ENCODE assay signal across 21 cellular contexts in the genomic region with DNA sequence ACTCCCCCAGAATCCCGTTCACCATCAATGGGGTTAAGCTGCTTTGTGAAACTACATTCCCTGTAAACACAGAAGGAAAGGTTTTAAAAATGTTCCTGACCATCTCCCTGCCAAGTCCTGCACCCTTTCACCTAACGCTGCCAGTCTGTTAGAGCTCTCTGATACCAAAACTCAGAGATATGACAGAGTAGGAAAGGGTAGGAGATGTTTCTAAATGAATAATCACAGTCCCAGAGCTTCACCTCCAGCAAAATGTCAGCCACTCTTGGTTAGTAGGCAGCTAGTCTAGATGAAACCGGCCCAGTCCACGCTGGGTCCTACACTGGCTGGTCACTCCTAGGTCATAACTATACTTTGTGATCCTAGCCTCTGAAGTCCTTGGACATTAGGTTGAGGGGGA. TPM values are rescaled to one million over a fixed set of nuclear protein-coding genes. Genes with fewer than 3 reads are reported as not detected.
DNase-seq lines count a peak whose midpoint lies in the region; ATAC-seq and TF ChIP-seq lines count a peak whose summit lies in the region.
"Had no signal": no experiment of that assay in that cellular context is flagged by ENCODE, and none has a peak within 500 bp of the region (broad histone marks: within the 10 kb centered on the region; RNA-seq: fewer than 3 reads in every experiment).

No MANE protein-coding gene starts in this region.

- no peaks in the 10 kb centered on the region for H3K27me3 Mint-ChIP-seq in activated CD4-positive, alpha-beta memory T cell treated with anti-CD3 and anti-CD28 coated beads for 36 hours
- no peaks in the 10 kb centered on the region for H3K27me3 Mint-ChIP-seq in activated CD4-positive, alpha-beta memory T cell treated with anti-CD3 and anti-CD28 coated beads, Interleukin-2, amount 10 ng/mL, durations not matched to agents 7 days and 5 days
- H3K27me3 Mint-ChIP-seq in CD4-positive, alpha-beta T cell: no peaks in the 10 kb centered on the region
- no peaks in the 10 kb centered on the region for H3K27me3 Mint-ChIP-seq in activated naive CD8-positive, alpha-beta T cell treated with anti-CD3 and anti-CD28 coated beads, Interleukin-2, amount 50 U/mL, for 24 hours
- no peaks in the 10 kb centered on the region for H3K27me3 Mint-ChIP-seq in stimulated activated naive B cell treated with anti-CD40 and anti-IgM and Interleukin-4, amounts not matched to agents 10 μg/mL and 1 μg/mL and 100 μg/mL, for 72 hours

- H3K4me3 ChIP-seq in PC-3 (ENCODE audit: low read length): no peak overlapping the region
- H3K4me3 ChIP-seq: BLaER1 treated with 17β-estradiol and CSF1 and Interleukin-3, amounts not matched to agents 10 nM and 100 nM had no signal

- H3K27me3 ChIP-seq in CD4-positive, alpha-beta T cell (ENCODE audit: control insufficient read depth, insufficient read depth, low read length): no peaks in the 10 kb centered on the region
- H3K27me3 ChIP-seq in PC-3 (ENCODE audit: low read length): peaks cover 37% of the 10 kb centered on the region
- H3K27me3 ChIP-seq: BLaER1 treated with 17β-estradiol and CSF1 and Interleukin-3, amounts not matched to agents 10 nM and 100 nM had no signal

- H3K4me3 Mint-ChIP-seq in activated CD4-positive, alpha-beta memory T cell treated with anti-CD3 and anti-CD28 coated beads for 36 hours: no peak overlapping the region
- no peak overlapping the region for H3K4me3 Mint-ChIP-seq in activated CD4-positive, alpha-beta memory T cell treated with anti-CD3 and anti-CD28 coated beads, Interleukin-2, amount 10 ng/mL, durations not matched to agents 7 days and 5 days
- no peak overlapping the region for H3K4me3 Mint-ChIP-seq in CD4-positive, alpha-beta T cell
- no peak overlapping the region for H3K4me3 Mint-ChIP-seq in activated naive CD8-positive, alpha-beta T cell treated with anti-CD3 and anti-CD28 coated beads, Interleukin-2, amount 50 U/mL, for 24 hours
- no peak overlapping the region for H3K4me3 Mint-ChIP-seq in stimulated activated naive B cell treated with anti-CD40 and anti-IgM and Interleukin-4, amounts not matched to agents 10 μg/mL and 1 μg/mL and 100 μg/mL, for 72 hours

- no peaks in the 10 kb centered on the region for H4K20me1 ChIP-seq in PC-3 (ENCODE audit: low read length)
- H4K20me1 ChIP-seq: BLaER1 treated with 17β-estradiol and CSF1 and Interleukin-3, amounts not matched to agents 10 nM and 100 nM had no signal

- DNase-seq in activated CD4-positive, alpha-beta memory T cell treated with anti-CD3 and anti-CD28 coated beads for 36 hours: no peak
- no peak for DNase-seq in activated CD4-positive, alpha-beta memory T cell treated with anti-CD3 and anti-CD28 coated beads, Interleukin-2, amount 10 ng/mL, durations not matched to agents 7 days and 5 days
- DNase-seq in CD4-positive, alpha-beta T cell: no peak
- no peak for DNase-seq in activated naive CD8-positive, alpha-beta T cell treated with anti-CD3 and anti-CD28 coated beads, Interleukin-2, amount 50 U/mL, for 24 hours
- no peak for DNase-seq in stimulated activated naive B cell treated with anti-CD40 and anti-IgM and Interleukin-4, amounts not matched to agents 10 μg/mL and 1 μg/mL and 100 μg/mL, for 72 hours
- DNase-seq in OCI-M2 (lab: John Stamatoyannopoulos, UW; ENCODE audit: unreplicated experiment): no peak
- DNase-seq in PC-3: no peak
- DNase-seq in DMS114 treated with DMSO at 0.1 percent for 48 hours (lab: John Stamatoyannopoulos, UW; ENCODE audit: unreplicated experiment): no peak
- DNase-seq: Caco-2, EL, H7, NCI-H1048, NCI-H1436 treated with DMSO at 0.1 percent for 48 hours, NCI-H2029 treated with DMSO at 0.1 percent for 48 hours, NCI-H748 treated with DMSO at 0.1 percent for 48 hours, OCI-M1 had no signal

- no TSS peak for BruUV-seq in PC-3 (replicated peaks; lab: Mats Ljungman, UMichigan)

- peaks cover 49% of the 10 kb centered on the region for H3K4me1 Mint-ChIP-seq in activated CD4-positive, alpha-beta memory T cell treated with anti-CD3 and anti-CD28 coated beads for 36 hours (ENCODE audit: low read depth)
- H3K4me1 Mint-ChIP-seq in activated CD4-positive, alpha-beta memory T cell treated with anti-CD3 and anti-CD28 coated beads, Interleukin-2, amount 10 ng/mL, durations not matched to agents 7 days and 5 days: peaks cover 2% of the 10 kb centered on the region
- peaks cover 27% of the 10 kb centered on the region for H3K4me1 Mint-ChIP-seq in CD4-positive, alpha-beta T cell (ENCODE audit: low read depth)
- peaks cover 32% of the 10 kb centered on the region for H3K4me1 Mint-ChIP-seq in activated naive CD8-positive, alpha-beta T cell treated with anti-CD3 and anti-CD28 coated beads, Interleukin-2, amount 50 U/mL, for 24 hours
- H3K4me1 Mint-ChIP-seq in stimulated activated naive B cell treated with anti-CD40 and anti-IgM and Interleukin-4, amounts not matched to agents 10 μg/mL and 1 μg/mL and 100 μg/mL, for 72 hours: peaks cover 26 to 58% of the 10 kb centered on the region in 2 donors

- no peak overlapping the region for H3K4me2 ChIP-seq in PC-3 (ENCODE audit: low read length)
- H3K4me2 ChIP-seq: BLaER1 treated with 17β-estradiol and CSF1 and Interleukin-3, amounts not matched to agents 10 nM and 100 nM had no signal

- H3K9ac ChIP-seq in PC-3 (ENCODE audit: low read length): no peak overlapping the region
- H3K9ac ChIP-seq: BLaER1 treated with 17β-estradiol and CSF1 and Interleukin-3, amounts not matched to agents 10 nM and 100 nM had no signal

- peaks cover 17% of the 10 kb centered on the region for H3K9me3 Mint-ChIP-seq in activated CD4-positive, alpha-beta memory T cell treated with anti-CD3 and anti-CD28 coated beads for 36 hours
- peaks cover 21% of the 10 kb centered on the region for H3K9me3 Mint-ChIP-seq in activated CD4-positive, alpha-beta memory T cell treated with anti-CD3 and anti-CD28 coated beads, Interleukin-2, amount 10 ng/mL, durations not matched to agents 7 days and 5 days
- peaks cover 7% of the 10 kb centered on the region for H3K9me3 Mint-ChIP-seq in CD4-positive, alpha-beta T cell
- peaks cover 42% of the 10 kb centered on the region for H3K9me3 Mint-ChIP-seq in activated naive CD8-positive, alpha-beta T cell treated with anti-CD3 and anti-CD28 coated beads, Interleukin-2, amount 50 U/mL, for 24 hours
- H3K9me3 Mint-ChIP-seq in stimulated activated naive B cell treated with anti-CD40 and anti-IgM and Interleukin-4, amounts not matched to agents 10 μg/mL and 1 μg/mL and 100 μg/mL, for 72 hours: peaks cover 14 to 22% of the 10 kb centered on the region in 2 donors

- no peaks in the 10 kb centered on the region for H3K36me3 ChIP-seq in PC-3 (ENCODE audit: low read depth, low read length)

- H3K27ac ChIP-seq in CD4-positive, alpha-beta T cell (ENCODE audit: low read depth, low read length): no peak overlapping the region
- no peak overlapping the region for H3K27ac ChIP-seq in PC-3 (ENCODE audit: low read length)
- H3K27ac ChIP-seq: BLaER1 treated with 17β-estradiol and CSF1 and Interleukin-3, amounts not matched to agents 10 nM and 100 nM; RWPE1 had no signal

- TF ChIP-seq CTCF in CD4-positive, alpha-beta T cell (IDR thresholded peaks at IDR 0.05): no peak
- TF ChIP-seq CTCF in PC-3 (conservative IDR thresholded peaks at IDR 0.05; ENCODE audit: low read depth, low read length): no peak

- H3K9me3 ChIP-seq in CD4-positive, alpha-beta T cell (ENCODE audit: control insufficient read depth, low read length): no peaks in the 10 kb centered on the region
- H3K9me3 ChIP-seq in PC-3 (ENCODE audit: low read length): 0 out of 2 replicates have a peak, but pooled peaks cover 5% of the 10 kb centered on the region
- H3K9me3 ChIP-seq: Caco-2 had no signal

- H3K9me2 ChIP-seq in PC-3 (replicated peaks; ENCODE audit: low read length): no peaks in the 10 kb centered on the region

- no peaks in the 10 kb centered on the region for H3K4me1 ChIP-seq in PC-3 (ENCODE audit: insufficient read depth, low read length)
- H3K4me1 ChIP-seq: Caco-2 had no signal

- intact Hi-C loops in activated CD4-positive, alpha-beta memory T cell treated with anti-CD3 and anti-CD28 coated beads for 36 hours (cut with micrococcal nuclease): loop anchor here (2.0 kb wide), 1 partner anchor 22 kb away; no protein-coding TSS in a partner anchor
- intact Hi-C loops in CD4-positive, alpha-beta T cell (cut with DNase I, micrococcal nuclease): loop anchor here in 1 of 2 experiments (10.0 kb wide), 1 partner anchor 648 kb away; no protein-coding TSS in a partner anchor
- intact Hi-C loops in PC-3 (cut with micrococcal nuclease): no loop called here

- no peak overlapping the region for H2AFZ ChIP-seq in PC-3 (ENCODE audit: low read length)

- ATAC-seq in CD4-positive, alpha-beta T cell (ENCODE audit: poor library complexity): no peak
- ATAC-seq in activated naive CD8-positive, alpha-beta T cell treated with anti-CD3 and anti-CD28 coated beads, Interleukin-2, amount 50 U/mL, for 24 hours: peak; percentile 78
- ATAC-seq in stimulated activated naive B cell treated with anti-CD40 and anti-IgM and Interleukin-4, amounts not matched to agents 10 μg/mL and 1 μg/mL and 100 μg/mL, for 72 hours (replicated peaks): peak; percentile 49 to 73
- ATAC-seq in PC-3: no peak

- peaks cover 31% of the 10 kb centered on the region for H3K36me3 Mint-ChIP-seq in activated CD4-positive, alpha-beta memory T cell treated with anti-CD3 and anti-CD28 coated beads for 36 hours
- peaks cover 53% of the 10 kb centered on the region for H3K36me3 Mint-ChIP-seq in activated CD4-positive, alpha-beta memory T cell treated with anti-CD3 and anti-CD28 coated beads, Interleukin-2, amount 10 ng/mL, durations not matched to agents 7 days and 5 days (ENCODE audit: low read depth)
- H3K36me3 Mint-ChIP-seq in CD4-positive, alpha-beta T cell (ENCODE audit: low read depth): peaks cover 30% of the 10 kb centered on the region
- peaks cover 46% of the 10 kb centered on the region for H3K36me3 Mint-ChIP-seq in activated naive CD8-positive, alpha-beta T cell treated with anti-CD3 and anti-CD28 coated beads, Interleukin-2, amount 50 U/mL, for 24 hours (ENCODE audit: low read depth)
- H3K36me3 Mint-ChIP-seq in stimulated activated naive B cell treated with anti-CD40 and anti-IgM and Interleukin-4, amounts not matched to agents 10 μg/mL and 1 μg/mL and 100 μg/mL, for 72 hours: peaks cover 24 to 38% of the 10 kb centered on the region in 2 donors

- H3K27ac Mint-ChIP-seq in activated CD4-positive, alpha-beta memory T cell treated with anti-CD3 and anti-CD28 coated beads for 36 hours: peak overlapping the region; percentile 63
- H3K27ac Mint-ChIP-seq in activated CD4-positive, alpha-beta memory T cell treated with anti-CD3 and anti-CD28 coated beads, Interleukin-2, amount 10 ng/mL, durations not matched to agents 7 days and 5 days: no peak overlapping the region
- H3K27ac Mint-ChIP-seq in CD4-positive, alpha-beta T cell: peak overlapping the region; percentile 31
- peak overlapping the region; percentile 63 for H3K27ac Mint-ChIP-seq in activated naive CD8-positive, alpha-beta T cell treated with anti-CD3 and anti-CD28 coated beads, Interleukin-2, amount 50 U/mL, for 24 hours
- H3K27ac Mint-ChIP-seq in stimulated activated naive B cell treated with anti-CD40 and anti-IgM and Interleukin-4, amounts not matched to agents 10 μg/mL and 1 μg/mL and 100 μg/mL, for 72 hours: peak overlapping the region; percentile 66

- CTCF ChIA-PET in activated CD4-positive, alpha-beta memory T cell treated with anti-CD3 and anti-CD28 coated beads for 36 hours (lab: Charles Lee): interaction anchor here (1.1 kb wide), 1 partner anchor 30 kb away, joined by 4 read pairs; no protein-coding TSS in a partner anchor
- CTCF ChIA-PET in activated CD4-positive, alpha-beta memory T cell treated with anti-CD3 and anti-CD28 coated beads, Interleukin-2, amount 10 ng/mL, durations not matched to agents 7 days and 5 days (lab: Charles Lee): no interaction called here
- CTCF ChIA-PET in CD4-positive, alpha-beta T cell (lab: Charles Lee): interaction anchor here (0.6 kb wide), 2 partner anchors 56 to 65 kb away, joined by 3 read pairs; no protein-coding TSS in a partner anchor
- CTCF ChIA-PET in PC-3 (lab: Charles Lee): no interaction called here

- POLR2A ChIA-PET in activated CD4-positive, alpha-beta memory T cell treated with anti-CD3 and anti-CD28 coated beads for 36 hours (lab: Charles Lee): no interaction called here
- POLR2A ChIA-PET in activated CD4-positive, alpha-beta memory T cell treated with anti-CD3 and anti-CD28 coated beads, Interleukin-2, amount 10 ng/mL, durations not matched to agents 7 days and 5 days (lab: Charles Lee): interaction anchor here (1.5 kb wide), 1 partner anchor 81 kb away, joined by 3 read pairs; no protein-coding TSS in a partner anchor
- POLR2A ChIA-PET in CD4-positive, alpha-beta T cell (lab: Charles Lee): interaction anchor here (1.5 kb wide), 1 partner anchor 26 kb away, joined by 3 read pairs; no protein-coding TSS in a partner anchor
- POLR2A ChIA-PET in PC-3 (lab: Charles Lee; ENCODE audit: unreplicated experiment): no interaction called here

- H3K79me2 ChIP-seq in PC-3 (ENCODE audit: low read length): no peaks in the 10 kb centered on the region

- no peaks in the 10 kb centered on the region for H3F3A ChIP-seq in PC-3 (ENCODE audit: low read length, unreplicated experiment)

RNA-seq across cellular contexts. Expression of a gene that starts 26.7 kb away (rescaled TPM):
- 10 to 100 TPM; 38.3 to 40.9 TPM for total RNA-seq in activated CD4-positive, alpha-beta memory T cell treated with anti-CD3 and anti-CD28 coated beads for 36 hours
- total RNA-seq in activated CD4-positive, alpha-beta memory T cell treated with anti-CD3 and anti-CD28 coated beads, Interleukin-2, amount 10 ng/mL, durations not matched to agents 7 days and 5 days: 10 to 100 TPM; 32.0 to 33.8 TPM
- 1 to 10 TPM; 6.3 to 7.3 TPM for total RNA-seq in CD4-positive, alpha-beta T cell
- total RNA-seq in PC-3 (2014; rRNA removed): not detected in 2 replicates
- total RNA-seq: A172, Caco-2, H7, MCF 10A, NCI-H460 had no signal

Comparison
In these comparisons a context has a peak if more than half of its experiments do, and no peak if none do; other contexts are left out.
1. CTCF ChIA-PET loops: an anchor here in activated CD4-positive, alpha-beta memory T cell treated with anti-CD3 and anti-CD28 coated beads for 36 hours (1.1 kb wide) and CD4-positive, alpha-beta T cell (0.6 kb wide); none called in activated CD4-positive, alpha-beta memory T cell treated with anti-CD3 and anti-CD28 coated beads, Interleukin-2, amount 10 ng/mL, durations not matched to agents 7 days and 5 days and PC-3.
2. POLR2A ChIA-PET loops: an anchor here in activated CD4-positive, alpha-beta memory T cell treated with anti-CD3 and anti-CD28 coated beads, Interleukin-2, amount 10 ng/mL, durations not matched to agents 7 days and 5 days (1.5 kb wide) and CD4-positive, alpha-beta T cell (1.5 kb wide); none called in activated CD4-positive, alpha-beta memory T cell treated with anti-CD3 and anti-CD28 coated beads for 36 hours and PC-3.
3. ATAC-seq: peak in activated naive CD8-positive, alpha-beta T cell treated with anti-CD3 and anti-CD28 coated beads, Interleukin-2, amount 50 U/mL, for 24 hours (single experiment) and stimulated activated naive B cell treated with anti-CD40 and anti-IgM and Interleukin-4, amounts not matched to agents 10 μg/mL and 1 μg/mL and 100 μg/mL, for 72 hours (2 of 2); none in CD4-positive, alpha-beta T cell (single experiment) and PC-3 (single experiment).